Comparison of ENCODE assay signal across 8 cellular contexts in the genomic region with DNA sequence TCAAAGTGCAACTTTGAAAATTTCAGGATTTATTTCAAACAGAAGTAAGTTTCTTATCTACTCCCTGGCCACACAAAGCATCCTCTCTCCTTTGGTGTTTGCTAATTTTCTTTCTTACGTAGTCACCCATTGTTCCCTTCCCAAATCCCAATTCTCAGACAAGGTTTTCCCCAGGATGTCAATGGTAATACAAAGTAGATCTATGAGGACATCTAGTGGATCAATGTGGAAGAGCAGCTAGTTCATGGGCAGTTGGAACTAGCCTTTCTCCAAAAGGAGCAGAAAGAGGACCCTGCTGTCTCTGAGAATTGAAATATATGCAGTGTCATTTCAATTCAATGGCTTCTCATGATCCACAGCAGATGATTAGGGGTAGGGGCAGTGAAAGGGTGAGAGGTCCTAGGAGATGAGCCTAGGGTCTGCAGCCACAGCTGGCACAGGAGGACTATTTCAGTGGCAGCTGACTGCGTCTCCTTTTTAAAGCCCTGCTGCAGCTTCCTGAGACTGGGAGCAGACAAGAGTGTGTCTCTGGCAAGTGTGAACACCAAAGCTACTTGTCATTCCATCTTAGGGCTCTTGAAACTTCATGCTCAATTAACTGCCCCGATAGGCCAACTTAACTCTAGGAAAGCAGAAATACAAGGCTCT.
A peak's percentile ranks its signal among the peaks of the same experiment; 100 is the strongest.
DNase-seq lines count a peak whose midpoint lies in the region; ATAC-seq, FAIRE-seq and TF ChIP-seq lines count a peak whose summit lies in the region.

No MANE protein-coding gene starts in this region.

- no peak overlapping the region for H3K4me2 ChIP-seq in Loucy (ENCODE audit: low read depth, low read length, poor library complexity, severe bottlenecking)

- peaks cover 42% of the 10 kb centered on the region for H3K4me1 ChIP-seq in Loucy (ENCODE audit: insufficient read depth, low read length, poor library complexity, severe bottlenecking)

- no peaks in the 10 kb centered on the region for H3K9me2 ChIP-seq in Loucy (replicated peaks; ENCODE audit: low read depth, low read length)

- H3K9ac ChIP-seq in Loucy (ENCODE audit: low read depth, low read length, poor library complexity, severe bottlenecking), result no peak overlapping the region

- peak; percentile 58 for FAIRE-seq in TTC549 (lab: Jason Lieb, UNC)

- H3K36me3 ChIP-seq in Loucy (ENCODE audit: insufficient read depth, low read length), result no peaks in the 10 kb centered on the region

- intact Hi-C loops in Right ventricle myocardium superior (cut with DNase I), result loop anchor here (10.0 kb wide), 1 partner anchor 1610 kb away; no protein-coding TSS in a partner anchor

- peak; percentile 89 for ATAC-seq in Right ventricle myocardium superior (ENCODE audit: poor library complexity)

- no peaks in the 10 kb centered on the region for H3K79me2 ChIP-seq in Loucy (ENCODE audit: insufficient read depth, low read length)

- peak; percentile 98 for TF ChIP-seq CTCF in Loucy (conservative IDR thresholded peaks at IDR 0.05; ENCODE audit: low read length)

- no peak overlapping the region for H3K4me3 ChIP-seq in Loucy (ENCODE audit: low read length, poor library complexity, severe bottlenecking)

- no peaks in the 10 kb centered on the region for H3F3A ChIP-seq in Loucy (ENCODE audit: low read depth)

- no peaks in the 10 kb centered on the region for H4K20me1 ChIP-seq in Loucy (ENCODE audit: insufficient read depth, low read length, poor library complexity, severe bottlenecking)

- peaks cover 7% of the 10 kb centered on the region; the same call in 1 of the 2 replicates for H3K9me3 ChIP-seq in Loucy (ENCODE audit: insufficient read depth, low read depth, low read length)

- H2AFZ ChIP-seq in Loucy (ENCODE audit: low read length), result no peak overlapping the region

- DNase-seq in SIG-M5 treated with dmso at 0.1 percent for 504 hours (lab: John Stamatoyannopoulos, UW; ENCODE audit: unreplicated experiment), result peak; percentile 12
- no peak for DNase-seq in SIG-M5 (lab: John Stamatoyannopoulos, UW)
- no peak for DNase-seq in Right ventricle myocardium superior
- DNase-seq in retina, result peak; percentile 72
- no peak for DNase-seq in RPMI8226
- DNase-seq in NK-92 treated with Interleukin-12 subunit alpha and Interleukin-12 subunit beta, amount 100 ng/mL, for 24 hours (lab: John Stamatoyannopoulos, UW), result no peak

- no peaks in the 10 kb centered on the region for H3K27me3 ChIP-seq in Loucy (ENCODE audit: insufficient read depth, low read length, poor library complexity, severe bottlenecking)

Comparison
In these comparisons a context has a peak if more than half of its experiments do, and no peak if none do; other contexts are left out.
1. DNase-seq: peak in SIG-M5 treated with dmso at 0.1 percent for 504 hours (single experiment) and retina (single experiment); none in SIG-M5 (single experiment), Right ventricle myocardium superior (single experiment), RPMI8226 (single experiment) and NK-92 treated with Interleukin-12 subunit alpha and Interleukin-12 subunit beta, amount 100 ng/mL, for 24 hours (single experiment).